Comparison of ENCODE assay signal across 8 cellular contexts in genomic region chr11:33899383-33900037, GRCh38. TPM values are rescaled to one million over a fixed set of nuclear protein-coding genes. Genes with fewer than 3 reads are reported as not detected.
A peak's percentile ranks its signal among the peaks of the same experiment; 100 is the strongest.
DNase-seq lines count a peak whose midpoint lies in the region; ATAC-seq and TF ChIP-seq lines count a peak whose summit lies in the region.

No MANE protein-coding gene starts in this region.

- H3K4me3 ChIP-seq in DOHH2 (ENCODE audit: low read length) (no peak overlapping the region), SJCRH30 (no peak overlapping the region), gastroesophageal sphincter (no peak overlapping the region)

- no peaks in the 10 kb centered on the region for H3K36me3 ChIP-seq in DOHH2 (ENCODE audit: control insufficient read depth, low read length)
- no peaks in the 10 kb centered on the region for H3K36me3 ChIP-seq in SJCRH30
- no peaks in the 10 kb centered on the region for H3K36me3 ChIP-seq in gastroesophageal sphincter

- H3K9me2 ChIP-seq in DOHH2 (replicated peaks; ENCODE audit: control insufficient read depth, low read length) = no peaks in the 10 kb centered on the region

- 18 to 35% methylated on average over 7 to 8 of the region's 11 CpGs for WGBS in gastroesophageal sphincter (ENCODE audit: low coverage in 1 of 2), 2 donors

- H3K4me2 ChIP-seq in DOHH2 (ENCODE audit: low read length) = peak overlapping the region; percentile 42

- H3K79me2 ChIP-seq in DOHH2 (ENCODE audit: control insufficient read depth, low read length) = no peaks in the 10 kb centered on the region

- peaks cover 59% of the 10 kb centered on the region for H3K4me1 ChIP-seq in DOHH2 (ENCODE audit: control insufficient read depth, low read length)
- H3K4me1 ChIP-seq in SJCRH30 = peaks cover 8% of the 10 kb centered on the region
- peaks cover 0 to 34% (median 10%) of the 10 kb centered on the region in 3 donors for H3K4me1 ChIP-seq in gastroesophageal sphincter

- no peak for TF ChIP-seq EP300 in gastroesophageal sphincter (IDR thresholded peaks at IDR 0.05)

- no peaks in the 10 kb centered on the region for H3K9me3 ChIP-seq in DOHH2 (ENCODE audit: control insufficient read depth, insufficient read depth, low read length)
- H3K9me3 ChIP-seq in SJCRH30 (replicated peaks) = no peaks in the 10 kb centered on the region
- no peaks in the 10 kb centered on the region for H3K9me3 ChIP-seq in gastroesophageal sphincter

- no peak for TF ChIP-seq POLR2A in gastroesophageal sphincter (IDR thresholded peaks at IDR 0.05)

- no peaks in the 10 kb centered on the region for H4K20me1 ChIP-seq in DOHH2 (ENCODE audit: control insufficient read depth, insufficient read depth, low read depth, low read length)

- TF ChIP-seq CTCF in DOHH2 (IDR thresholded peaks at IDR 0.05; ENCODE audit: low read depth, low read length, poor library complexity, severe bottlenecking) = no peak
- TF ChIP-seq CTCF in gastroesophageal sphincter (IDR thresholded peaks at IDR 0.05) = no peak

- peak; percentile 32 to 54 for DNase-seq in SJCRH30
- peak in 9 of 10 donors; percentile 18 to 89 (median 46) for DNase-seq in posterior cingulate gyrus
- no peak for DNase-seq in activated CD4-positive, alpha-beta T cell treated with anti-CD3 and anti-CD28 coated beads for 48 hours
- DNase-seq in activated gamma-delta T cell (lab: John Stamatoyannopoulos, UW) = no peak
- no peak for DNase-seq in GF-D8 (lab: John Stamatoyannopoulos, UW)
- DNase-seq in NCI-H187 treated with DMSO at 0.1 percent for 48 hours (lab: John Stamatoyannopoulos, UW) = no peak

- H3F3A ChIP-seq in DOHH2 (ENCODE audit: control insufficient read depth, insufficient read depth) = peaks cover 14% of the 10 kb centered on the region

- peak; percentile 97 for ATAC-seq in gastroesophageal sphincter

- H3K27me3 ChIP-seq in DOHH2 (ENCODE audit: control insufficient read depth, low read length) = no peaks in the 10 kb centered on the region
- H3K27me3 ChIP-seq in SJCRH30 = no peaks in the 10 kb centered on the region
- H3K27me3 ChIP-seq in gastroesophageal sphincter = peaks cover 8% of the 10 kb centered on the region

- intact Hi-C loops in posterior cingulate gyrus (cut with DNase I) = no loop called here

- H3K27ac ChIP-seq in DOHH2 (ENCODE audit: low read depth, low read length) (no peak overlapping the region), SJCRH30 (no peak overlapping the region), gastroesophageal sphincter (peak overlapping the region in 3 of 4 donors; percentile 57 to 74 (median 67))

RNA-seq across cellular contexts. Expression of gene LMO2, which starts 7.6 kb away (rescaled TPM):
- 0.63 and 1.2 TPM in 2 replicates for total RNA-seq in SJCRH30 (2014; rRNA removed; shearing (Covaris generic))
- 10 to 100 TPM in 2 of 4 donors, 1 to 10 TPM in 2; 7.0 to 24.2 (median 14.8) TPM for total RNA-seq in gastroesophageal sphincter

Comparison
In these comparisons a context has a peak if more than half of its experiments do, and no peak if none do; other contexts are left out.
1. H3K27ac ChIP-seq: peak in gastroesophageal sphincter (3 of 4); none in DOHH2 (single experiment) and SJCRH30 (single experiment).
2. DNase-seq: peak in SJCRH30 (2 of 2) and posterior cingulate gyrus (9 of 10); none in activated CD4-positive, alpha-beta T cell treated with anti-CD3 and anti-CD28 coated beads for 48 hours (single experiment), activated gamma-delta T cell (single experiment), GF-D8 (single experiment) and NCI-H187 treated with DMSO at 0.1 percent for 48 hours (single experiment).